ENCODE assay signal across 16 cellular contexts in the genomic region with DNA sequence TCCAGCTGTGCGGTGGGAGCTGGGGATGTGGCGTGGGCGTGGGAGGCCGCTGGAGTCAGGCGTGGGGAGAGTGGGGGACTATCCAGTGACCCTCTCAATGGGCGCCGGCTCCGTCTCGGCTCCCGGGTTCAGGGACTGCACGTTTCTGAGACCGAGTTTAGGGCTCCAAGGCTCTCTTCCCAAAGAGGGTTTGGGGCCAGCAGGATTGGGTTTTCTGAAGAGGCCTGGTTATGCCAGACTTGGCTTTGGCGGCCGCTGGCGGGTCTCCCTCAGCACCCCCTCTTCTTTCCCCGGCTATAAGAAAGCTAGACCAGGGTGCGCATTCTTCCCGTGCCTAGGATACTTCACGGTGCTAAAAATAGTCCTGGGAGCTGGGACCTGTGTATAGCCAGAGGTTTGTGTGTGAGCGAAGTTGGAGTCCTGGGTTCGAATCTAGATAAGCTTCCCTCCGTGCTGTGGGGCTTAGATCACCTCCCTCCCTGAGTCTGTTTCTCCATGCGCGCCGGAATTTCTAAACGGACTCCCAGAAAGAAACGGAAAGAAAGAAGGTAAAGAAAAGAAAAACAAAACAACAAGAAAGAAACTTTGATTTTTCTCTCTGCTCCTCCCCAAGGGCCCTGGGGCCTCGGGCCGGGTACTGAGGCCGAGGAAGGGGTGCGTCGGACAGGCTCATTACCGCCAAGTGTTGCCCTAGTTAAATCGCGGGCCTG. TPM values are rescaled to one million over a fixed set of nuclear protein-coding genes. Genes with fewer than 3 reads are reported as not detected.
DNase-seq lines count a peak whose midpoint lies in the region; ATAC-seq and TF ChIP-seq lines count a peak whose summit lies in the region.
"Had no signal": no experiment of that assay in that cellular context is flagged by ENCODE, and none has a peak within 500 bp of the region (broad histone marks: within the 10 kb centered on the region; RNA-seq: fewer than 3 reads in every experiment).

No MANE protein-coding gene starts in this region.

- WGBS in mesendoderm (ENCODE audit: extremely low coverage, insufficient coverage, low lambda C conversion rate): no CpG with 5 or more reads among the region's 35 CpGs
- whole genome bisulfite sequencing in SK-N-SH (ENCODE audit: low lambda C conversion rate): 59% methylated on average over 35 of the region's 35 CpGs
- 9% methylated on average over 23 of the region's 35 CpGs for WGBS in esophagus muscularis mucosa

- H3K27me3 Mint-ChIP-seq in activated naive CD4-positive, alpha-beta T cell treated with anti-CD3 and anti-CD28 coated beads for 36 hours (ENCODE audit: low read depth): peaks cover 80% of the 10 kb centered on the region
- peaks cover 73 to 93% of the 10 kb centered on the region in 2 donors for H3K27me3 Mint-ChIP-seq in stimulated activated naive B cell treated with anti-CD40 and anti-IgM and Interleukin-4, amounts not matched to agents 10 μg/mL and 1 μg/mL and 100 μg/mL, for 72 hours

- no peaks in the 10 kb centered on the region for H4K20me1 ChIP-seq in SK-N-SH (ENCODE audit: insufficient read depth)

- peak overlapping the region; percentile 38 for H3K4ac ChIP-seq in mesendoderm (ENCODE audit: low read depth, low read length)

- H3K9ac ChIP-seq in mesendoderm (ENCODE audit: low read length) (peak overlapping the region; percentile 41), SK-N-SH (no peak overlapping the region)

- no peak overlapping the region for H3K27ac Mint-ChIP-seq in activated naive CD4-positive, alpha-beta T cell treated with anti-CD3 and anti-CD28 coated beads for 36 hours
- H3K27ac Mint-ChIP-seq in activated naive CD4-positive, alpha-beta T cell treated with anti-CD3 and anti-CD28 coated beads, Interleukin-2, amount 50 U/mL, for 72 hours: no peak overlapping the region
- peak overlapping the region; percentile 77 for H3K27ac Mint-ChIP-seq in stimulated activated naive B cell treated with anti-CD40 and anti-IgM and Interleukin-4, amounts not matched to agents 10 μg/mL and 1 μg/mL and 100 μg/mL, for 72 hours
- H3K27ac Mint-ChIP-seq: activated CD8-positive, alpha-beta T cell treated with anti-CD3 and anti-CD28 coated beads for 36 hours had no signal

- no peak for ATAC-seq in activated naive CD4-positive, alpha-beta T cell treated with anti-CD3 and anti-CD28 coated beads, Interleukin-2, amount 50 U/mL, for 72 hours
- ATAC-seq in stimulated activated naive B cell treated with anti-CD40 and anti-IgM and Interleukin-4, amounts not matched to agents 10 μg/mL and 1 μg/mL and 100 μg/mL, for 72 hours (replicated peaks): no peak
- no peak for ATAC-seq in HG02852 (IDR thresholded peaks at IDR 0.05; ENCODE audit: unreplicated experiment)
- ATAC-seq: activated CD8-positive, alpha-beta T cell treated with anti-CD3 and anti-CD28 coated beads for 36 hours had no signal

- H3K4me3 ChIP-seq in coronary artery (peak overlapping the region; percentile 16), mesendoderm (ENCODE audit: low read length) (no peak overlapping the region), SK-N-SH (ENCODE audit: low read depth in 2 of 2, low read length in 1 of 2) (peak overlapping the region in 1 of 2 experiments; percentile 74; a peak in 1 of 4 replicates), esophagus muscularis mucosa (peak overlapping the region in 2 of 4 donors; percentile 10 to 12)

- H3K27me3 ChIP-seq in mesendoderm (ENCODE audit: insufficient read depth, low read length, poor library complexity): peaks cover 44% of the 10 kb centered on the region
- H3K27me3 ChIP-seq in SK-N-SH (ENCODE audit: insufficient read depth): peaks cover 45% of the 10 kb centered on the region
- peaks cover 22 to 97% (median 70%) of the 10 kb centered on the region in 4 donors for H3K27me3 ChIP-seq in esophagus muscularis mucosa

- intact Hi-C loops in activated naive CD4-positive, alpha-beta T cell treated with anti-CD3 and anti-CD28 coated beads for 36 hours (cut with micrococcal nuclease): no loop called here
- intact Hi-C loops in esophagus muscularis mucosa (cut with DNase I): no loop called here

- POLR2A ChIA-PET in SK-N-SH (lab: Yijun Ruan, JAX): interaction anchor here (0.6 to 3.5 kb wide), 7 partner anchors 12 to 153 kb away, joined by 3 to 29 read pairs (median 5); no protein-coding TSS in a partner anchor

- H4K8ac ChIP-seq in mesendoderm (ENCODE audit: low read depth, low read length): no peak overlapping the region

- peaks cover 3% of the 10 kb centered on the region for H3F3A ChIP-seq in SK-N-SH (replicated peaks; ENCODE audit: insufficient read depth)

- DNase-seq in activated naive CD4-positive, alpha-beta T cell treated with anti-CD3 and anti-CD28 coated beads for 36 hours: no peak
- DNase-seq in activated naive CD4-positive, alpha-beta T cell treated with anti-CD3 and anti-CD28 coated beads, Interleukin-2, amount 50 U/mL, for 72 hours (ENCODE audit: low spot score in 2 of 2): no peak
- DNase-seq in coronary artery (ENCODE audit: low spot score) (no peak), mesendoderm (peak; percentile 71), SK-N-SH (no peak), esophagus muscularis mucosa (ENCODE audit: extremely low spot score) (no peak)
- DNase-seq in stimulated activated naive B cell treated with anti-CD40 and anti-IgM and Interleukin-4, amounts not matched to agents 10 μg/mL and 1 μg/mL and 100 μg/mL, for 72 hours: no peak
- DNase-seq: activated CD8-positive, alpha-beta T cell treated with anti-CD3 and anti-CD28 coated beads for 36 hours; NCI-H1092; NCI-H510A treated with DMSO at 0.1 percent for 48 hours; T-helper 9 cell had no signal

- peak overlapping the region; percentile 79 for H3K4me2 ChIP-seq in mesendoderm (ENCODE audit: low read length)
- no peak overlapping the region for H3K4me2 ChIP-seq in SK-N-SH

- no peak overlapping the region for H3K23ac ChIP-seq in mesendoderm (ENCODE audit: low read length)

- TF ChIP-seq RAD21 in SK-N-SH (IDR thresholded peaks at IDR 0.05; ENCODE audit: low read length): no peak

- peak overlapping the region; percentile 74 for H3K56ac ChIP-seq in mesendoderm (ENCODE audit: low read length)

- CTCF ChIA-PET in activated naive CD4-positive, alpha-beta T cell treated with anti-CD3 and anti-CD28 coated beads for 36 hours (lab: Charles Lee): interaction anchor here (0.8 to 2.8 kb wide), 3 partner anchors 13 to 137 kb away, joined by 3 to 12 read pairs (median 7); no protein-coding TSS in a partner anchor
- CTCF ChIA-PET in SK-N-SH (lab: Yijun Ruan, JAX): interaction anchor here (0.7 to 14.6 kb wide), 6 partner anchors 13 to 139 kb away, joined by 3 to 295 read pairs (median 6); no protein-coding TSS in a partner anchor

- H3K27ac ChIP-seq in coronary artery (no peak overlapping the region), mesendoderm (ENCODE audit: low read depth, low read length) (no peak overlapping the region), SK-N-SH (ENCODE audit: low read depth in 2 of 2, low read length in 1 of 2) (peak overlapping the region in 1 of 2 experiments; percentile 96; a peak in 2 of 4 replicates), esophagus muscularis mucosa (replicated peaks in 1 of 4) (no peak overlapping the region)

- H3K9me3 Mint-ChIP-seq in activated naive CD4-positive, alpha-beta T cell treated with anti-CD3 and anti-CD28 coated beads for 36 hours: no peaks in the 10 kb centered on the region
- no peaks in the 10 kb centered on the region for H3K9me3 Mint-ChIP-seq in activated naive CD4-positive, alpha-beta T cell treated with anti-CD3 and anti-CD28 coated beads, Interleukin-2, amount 50 U/mL, for 72 hours
- peaks cover 0 to 1% of the 10 kb centered on the region in 2 donors for H3K9me3 Mint-ChIP-seq in stimulated activated naive B cell treated with anti-CD40 and anti-IgM and Interleukin-4, amounts not matched to agents 10 μg/mL and 1 μg/mL and 100 μg/mL, for 72 hours
- H3K9me3 Mint-ChIP-seq: activated CD8-positive, alpha-beta T cell treated with anti-CD3 and anti-CD28 coated beads for 36 hours had no signal

- H3K79me1 ChIP-seq in mesendoderm (ENCODE audit: low read length): peaks cover 3% of the 10 kb centered on the region

- no peak overlapping the region for H2AK5ac ChIP-seq in mesendoderm (ENCODE audit: low read length)

- H2BK15ac ChIP-seq in mesendoderm (replicated peaks; ENCODE audit: low read depth): no peak overlapping the region

- H2AFZ ChIP-seq in SK-N-SH (ENCODE audit: low read depth): no peak overlapping the region

- peaks cover 20% of the 10 kb centered on the region for H3K79me2 ChIP-seq in mesendoderm (ENCODE audit: control insufficient read depth, insufficient read depth, low read length)
- no peaks in the 10 kb centered on the region for H3K79me2 ChIP-seq in SK-N-SH (ENCODE audit: insufficient read depth)

- TF ChIP-seq POLR2A in esophagus muscularis mucosa (IDR thresholded peaks at IDR 0.05; ENCODE audit: low read depth): no peak

- no peak for TF ChIP-seq EP300 in SK-N-SH (IDR thresholded peaks at IDR 0.05; ENCODE audit: borderline replicate concordance in 1 of 2, low read depth in 1 of 2, low read length in 1 of 2)
- TF ChIP-seq EP300 in esophagus muscularis mucosa (IDR thresholded peaks at IDR 0.05): no peak

- peak overlapping the region; percentile 18 for H3K4me3 Mint-ChIP-seq in activated naive CD4-positive, alpha-beta T cell treated with anti-CD3 and anti-CD28 coated beads for 36 hours
- H3K4me3 Mint-ChIP-seq in stimulated activated naive B cell treated with anti-CD40 and anti-IgM and Interleukin-4, amounts not matched to agents 10 μg/mL and 1 μg/mL and 100 μg/mL, for 72 hours: peak overlapping the region; percentile 56 to 65
- H3K4me3 Mint-ChIP-seq: activated CD8-positive, alpha-beta T cell treated with anti-CD3 and anti-CD28 coated beads for 36 hours had no signal

- H3K4me1 ChIP-seq in mesendoderm (ENCODE audit: control insufficient read depth, low read depth, low read length): peaks cover 12% of the 10 kb centered on the region
- H3K4me1 ChIP-seq in SK-N-SH (ENCODE audit: control insufficient read depth in 1 of 2, insufficient read depth in 2 of 2, low read depth in 1 of 2, low read length in 1 of 2): peaks cover 0 to 41% of the 10 kb centered on the region in 2 experiments; a peak in 2 of 4 replicates
- peaks cover 45 to 59% (median 48%) of the 10 kb centered on the region in 4 donors for H3K4me1 ChIP-seq in esophagus muscularis mucosa

- H3K36me3 Mint-ChIP-seq in activated naive CD4-positive, alpha-beta T cell treated with anti-CD3 and anti-CD28 coated beads for 36 hours (ENCODE audit: low read depth): no peaks in the 10 kb centered on the region
- peaks cover 0 to 13% of the 10 kb centered on the region in 2 donors for H3K36me3 Mint-ChIP-seq in activated naive CD4-positive, alpha-beta T cell treated with anti-CD3 and anti-CD28 coated beads, Interleukin-2, amount 50 U/mL, for 72 hours
- H3K36me3 Mint-ChIP-seq in stimulated activated naive B cell treated with anti-CD40 and anti-IgM and Interleukin-4, amounts not matched to agents 10 μg/mL and 1 μg/mL and 100 μg/mL, for 72 hours: peaks cover 4 to 7% of the 10 kb centered on the region in 2 donors

- peak overlapping the region; percentile 36 for H3K18ac ChIP-seq in mesendoderm (ENCODE audit: low read length)

- no peaks in the 10 kb centered on the region for H3K36me3 ChIP-seq in mesendoderm (ENCODE audit: control insufficient read depth, insufficient read depth, low read length)
- peaks cover 0 to 4% of the 10 kb centered on the region in 2 experiments for H3K36me3 ChIP-seq in SK-N-SH (replicated peaks in 1 of 2; ENCODE audit: control insufficient read depth in 1 of 2, insufficient read depth in 2 of 2, low read length in 1 of 2)
- no peaks in the 10 kb centered on the region for H3K36me3 ChIP-seq in esophagus muscularis mucosa

- no peaks in the 10 kb centered on the region for H3K9me3 ChIP-seq in SK-N-SH
- no peaks in the 10 kb centered on the region for H3K9me3 ChIP-seq in esophagus muscularis mucosa

- H4K5ac ChIP-seq in mesendoderm (ENCODE audit: low read length): no peak overlapping the region

- no peak overlapping the region for H2BK5ac ChIP-seq in mesendoderm (ENCODE audit: low read length)

- H2BK120ac ChIP-seq in mesendoderm (ENCODE audit: low read depth, low read length): no peak overlapping the region

- TF ChIP-seq CTCF in coronary artery (IDR thresholded peaks at IDR 0.05) (no peak), SK-N-SH (IDR thresholded peaks at IDR 0.05) (no peak), esophagus muscularis mucosa (IDR thresholded peaks at IDR 0.05) (no peak)

- H3K4me1 Mint-ChIP-seq in activated naive CD4-positive, alpha-beta T cell treated with anti-CD3 and anti-CD28 coated beads for 36 hours (ENCODE audit: low read depth): peaks cover 49% of the 10 kb centered on the region
- H3K4me1 Mint-ChIP-seq in stimulated activated naive B cell treated with anti-CD40 and anti-IgM and Interleukin-4, amounts not matched to agents 10 μg/mL and 1 μg/mL and 100 μg/mL, for 72 hours: peaks cover 35 to 52% of the 10 kb centered on the region in 2 donors

- no peaks in the 10 kb centered on the region for H3K9me2 ChIP-seq in SK-N-SH

RNA-seq across cellular contexts. Expression of gene HAND1, which starts 5.0 kb away (rescaled TPM):
- not detected for total RNA-seq in activated naive CD4-positive, alpha-beta T cell treated with anti-CD3 and anti-CD28 coated beads for 36 hours
- not detected for total RNA-seq in activated naive CD4-positive, alpha-beta T cell treated with anti-CD3 and anti-CD28 coated beads, Interleukin-2, amount 50 U/mL, for 72 hours
- polyA plus RNA-seq in mesendoderm (2013, experiment 1 of 2): 0.94 TPM
- 0.81 TPM for polyA plus RNA-seq in mesendoderm (2013, experiment 2 of 2)
- polyA plus RNA-seq in SK-N-SH (2012; rRNA removed): 1.1 and 2.6 TPM in 2 replicates
- 2.0 and 4.0 TPM in 2 replicates for polyA plus RNA-seq in SK-N-SH (2012; cell fraction: cytosol; rRNA removed)
- polyA plus RNA-seq in SK-N-SH (2012; cell fraction: nucleus; rRNA removed): 0.76 and 2.2 TPM in 2 replicates
- not detected for total RNA-seq in esophagus muscularis mucosa
- total RNA-seq: activated CD8-positive, alpha-beta T cell treated with anti-CD3 and anti-CD28 coated beads for 36 hours; HT1080 had no signal
- polyA plus RNA-seq: adipose tissue, AG04450, keratinocyte had no signal

RNA-seq across cellular contexts. Expression of gene SAP30L, which starts 27.2 kb away (rescaled TPM):
- 10 to 100 TPM; 29.3 to 30.3 TPM for total RNA-seq in activated naive CD4-positive, alpha-beta T cell treated with anti-CD3 and anti-CD28 coated beads for 36 hours
- total RNA-seq in activated naive CD4-positive, alpha-beta T cell treated with anti-CD3 and anti-CD28 coated beads, Interleukin-2, amount 50 U/mL, for 72 hours: 10 to 100 TPM; 25.5 to 31.0 TPM
- 39.5 TPM for polyA plus RNA-seq in mesendoderm (2013, experiment 1 of 2)
- 35.2 TPM for polyA plus RNA-seq in mesendoderm (2013, experiment 2 of 2)
- 26.6 and 29.1 TPM in 2 replicates for polyA plus RNA-seq in SK-N-SH (2012; rRNA removed)
- polyA plus RNA-seq in SK-N-SH (2012; cell fraction: cytosol; rRNA removed): 28.6 and 36.0 TPM in 2 replicates
- 22.6 and 31.8 TPM in 2 replicates for polyA plus RNA-seq in SK-N-SH (2012; cell fraction: nucleus; rRNA removed)
- 10 to 100 TPM; 34.9 to 54.9 (median 46.2) TPM for total RNA-seq in esophagus muscularis mucosa
